8 cellular contexts compared by ENCODE assay signal in genomic region chr7:50349963-50350944, GRCh38. TPM values are rescaled to one million over a fixed set of nuclear protein-coding genes. Genes with fewer than 3 reads are reported as not detected.
DNase-seq lines count a peak whose midpoint lies in the region; ATAC-seq and TF ChIP-seq lines count a peak whose summit lies in the region.
"Had no signal": no experiment of that assay in that cellular context is flagged by ENCODE, and none has a peak within 500 bp of the region (broad histone marks: within the 10 kb centered on the region; RNA-seq: fewer than 3 reads in every experiment).

No MANE protein-coding gene starts in this region.

- peak overlapping the region; percentile 94 for H3K27ac Mint-ChIP-seq in activated T-helper 17 cell treated with anti-CD3 and anti-CD28 coated beads, Interleukin-2, amount 50 U/mL, for 72 hours
- H3K27ac Mint-ChIP-seq in chondrocyte (ENCODE audit: unreplicated experiment), result no peak overlapping the region

- peaks cover 89% of the 10 kb centered on the region for H3K36me3 Mint-ChIP-seq in activated T-helper 17 cell treated with anti-CD3 and anti-CD28 coated beads, Interleukin-2, amount 50 U/mL, for 72 hours (ENCODE audit: low read depth)
- no peaks in the 10 kb centered on the region for H3K36me3 Mint-ChIP-seq in chondrocyte (ENCODE audit: low read depth)

- TF ChIP-seq CTCF in GM20000 (IDR thresholded peaks at IDR 0.05; ENCODE audit: extremely low read depth, missing control alignments) (no peak), chondrocyte (IDR thresholded peaks at IDR 0.05) (no peak)

- H3K4me1 Mint-ChIP-seq in activated T-helper 17 cell treated with anti-CD3 and anti-CD28 coated beads, Interleukin-2, amount 50 U/mL, for 72 hours, result peaks cover 83% of the 10 kb centered on the region
- peaks cover 10% of the 10 kb centered on the region for H3K4me1 Mint-ChIP-seq in chondrocyte (ENCODE audit: low read depth)

- H3K27ac ChIP-seq in substantia nigra (ENCODE audit: low read depth, low read length, poor library complexity, severe bottlenecking), result no peak overlapping the region

- no peak overlapping the region for H3K4me3 Mint-ChIP-seq in activated T-helper 17 cell treated with anti-CD3 and anti-CD28 coated beads, Interleukin-2, amount 50 U/mL, for 72 hours
- no peak overlapping the region for H3K4me3 Mint-ChIP-seq in chondrocyte (ENCODE audit: unreplicated experiment)

- no peaks in the 10 kb centered on the region for H3K9me3 Mint-ChIP-seq in activated T-helper 17 cell treated with anti-CD3 and anti-CD28 coated beads, Interleukin-2, amount 50 U/mL, for 72 hours
- H3K9me3 Mint-ChIP-seq in chondrocyte (ENCODE audit: low read depth), result no peaks in the 10 kb centered on the region

- peak; percentile 65 for DNase-seq in GM20000 (ENCODE audit: low spot score)
- DNase-seq in stimulated activated CD4-positive, alpha-beta T cell treated with anti-CD3 and anti-CD28 coated beads, TNF-alpha, amount 100 ng/mL, for 1 hour (ENCODE audit: low read depth in 3 of 3, low spot score in 1 of 3), result peak in 2 of 3 donors; percentile 46 to 59
- no peak for DNase-seq in chondrocyte (ENCODE audit: low spot score)
- no peak for DNase-seq in substantia nigra (lab: John Stamatoyannopoulos, UW)
- no peak for DNase-seq in OCI-M2 (lab: John Stamatoyannopoulos, UW; ENCODE audit: unreplicated experiment)

- ATAC-seq in HG03521 (IDR thresholded peaks at IDR 0.05; ENCODE audit: unreplicated experiment), result peak; percentile 76
- ATAC-seq in activated T-helper 17 cell treated with anti-CD3 and anti-CD28 coated beads, Interleukin-2, amount 50 U/mL, for 72 hours (replicated peaks), result peak; percentile 75

- no peaks in the 10 kb centered on the region for H3K27me3 Mint-ChIP-seq in activated T-helper 17 cell treated with anti-CD3 and anti-CD28 coated beads, Interleukin-2, amount 50 U/mL, for 72 hours
- H3K27me3 Mint-ChIP-seq in chondrocyte (ENCODE audit: low read depth), result peaks cover 39% of the 10 kb centered on the region

RNA-seq across cellular contexts. Expression of gene IKZF1, which starts 45.7 kb away (rescaled TPM):
- total RNA-seq in activated T-helper 17 cell treated with anti-CD3 and anti-CD28 coated beads, Interleukin-2, amount 50 U/mL, for 72 hours, result 100 to 1,000 TPM; 253 to 343 TPM
- total RNA-seq in chondrocyte, result not detected in 3 replicates
- total RNA-seq: SK-MEL-5 had no signal

Comparison
In these comparisons a context has a peak if more than half of its experiments do, and no peak if none do; other contexts are left out.
1. DNase-seq: peak in GM20000 (single experiment) and stimulated activated CD4-positive, alpha-beta T cell treated with anti-CD3 and anti-CD28 coated beads, TNF-alpha, amount 100 ng/mL, for 1 hour (2 of 3); none in chondrocyte (single experiment), substantia nigra (0 of 49) and OCI-M2 (single experiment).
2. RNA of gene IKZF1, which starts 45.7 kb away (total RNA-seq): 253 to 343 TPM in activated T-helper 17 cell treated with anti-CD3 and anti-CD28 coated beads, Interleukin-2, amount 50 U/mL, for 72 hours; not detected in chondrocyte; every median in the first group is over 100 times any median in the second.